10 cellular contexts compared by ENCODE assay signal in the genomic region with DNA sequence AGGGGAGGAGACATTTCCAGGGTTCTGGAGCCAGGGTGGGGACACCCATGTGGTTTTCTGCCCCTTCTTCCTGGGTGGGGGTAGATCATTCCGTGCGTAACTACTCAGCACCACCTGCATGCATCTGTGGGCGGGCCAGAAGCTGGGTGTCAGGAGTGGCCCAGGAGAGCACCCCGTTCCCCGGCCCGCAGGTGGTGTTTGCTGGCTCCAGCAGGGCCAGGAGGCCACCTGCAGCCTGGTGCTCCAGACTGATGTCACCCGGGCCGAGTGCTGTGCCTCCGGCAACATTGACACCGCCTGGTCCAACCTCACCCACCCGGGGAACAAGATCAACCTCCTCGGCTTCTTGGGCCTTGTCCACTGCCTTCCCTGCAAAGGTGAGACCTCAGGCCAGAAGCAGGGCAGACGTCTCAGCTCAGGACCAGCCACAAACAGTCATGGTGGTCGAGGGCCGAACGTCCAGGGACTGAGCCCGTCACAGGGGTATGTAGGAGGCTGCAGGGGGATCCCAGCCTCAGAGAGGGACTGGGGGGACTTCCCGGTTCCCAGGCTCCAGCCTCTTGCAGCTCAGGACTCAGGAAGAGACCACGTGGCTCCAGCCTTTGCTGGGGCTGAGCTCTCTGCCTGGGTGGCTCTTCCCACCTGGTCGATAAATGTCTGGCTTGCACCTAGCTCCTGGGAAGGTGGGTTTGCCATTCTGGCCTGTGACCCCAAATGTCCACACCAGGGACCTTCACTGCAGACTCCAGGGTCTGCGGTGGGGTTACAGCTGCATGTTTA. TPM values are rescaled to one million over a fixed set of nuclear protein-coding genes. Genes with fewer than 3 reads are reported as not detected.
DNase-seq lines count a peak whose midpoint lies in the region; ATAC-seq, FAIRE-seq and TF ChIP-seq lines count a peak whose summit lies in the region.
"Had no signal": no experiment of that assay in that cellular context is flagged by ENCODE, and none has a peak within 500 bp of the region (broad histone marks: within the 10 kb centered on the region; RNA-seq: fewer than 3 reads in every experiment).

No MANE protein-coding gene starts in this region.

- H3K4me1 ChIP-seq in heart left ventricle (peaks cover 4 to 66% (median 24%) of the 10 kb centered on the region in 12 donors), ascending aorta (peaks cover 9 to 21% of the 10 kb centered on the region in 2 donors), HepG2 (ENCODE audit: insufficient read depth, low read length) (peaks cover 62% of the 10 kb centered on the region), uterus (peaks cover 0 to 14% of the 10 kb centered on the region in 2 donors)

- H3K27ac ChIP-seq in heart left ventricle (peak overlapping the region; percentile 83 to 99 (median 95)), ascending aorta (peak overlapping the region; percentile 97 to 98), HepG2 (ENCODE audit: extremely low read length, insufficient read depth, low read length) (no peak overlapping the region), uterus (peak overlapping the region; percentile 77 to 90)

- H3K79me2 ChIP-seq in HepG2 (ENCODE audit: insufficient read depth, low read length): no peaks in the 10 kb centered on the region

- H4K20me1 ChIP-seq in HepG2 (ENCODE audit: insufficient read depth, low read length): no peaks in the 10 kb centered on the region

- H3K4me2 ChIP-seq in HepG2 (ENCODE audit: low read depth, low read length): peak overlapping the region; percentile 88

- intact Hi-C loops in heart left ventricle (cut with DNase I) (no loop called here), Right ventricle myocardium superior (cut with DNase I) (no loop called here), ascending aorta (cut with DNase I) (loop anchor here (1.0 to 10.0 kb wide), 3 partner anchors 14 to 307 kb away; partner anchors contain the start of genes PTBP1, RNF126 and WDR18), HepG2 (cut with micrococcal nuclease; ENCODE audit: unreplicated experiment) (no loop called here), uterus (cut with DNase I; ENCODE audit: low total_unique reads) (no loop called here)

- H3K4me3 Mint-ChIP-seq in activated CD8-positive, alpha-beta memory T cell treated with anti-CD3 and anti-CD28 coated beads, Interleukin-2, amount 10 ng/mL, durations not matched to agents 7 days and 5 days: no peak overlapping the region

- WGBS in heart left ventricle, 4 donors: 47 to 62% (median 51%) methylated on average over 10 to 21 of the region's 21 CpGs
- WGBS in HepG2 (ENCODE audit: low lambda C conversion rate): 100% methylated on average over 1 of the region's 21 CpGs

- in situ Hi-C loops in HepG2 (cut with HindIII; ENCODE audit: extremely low pct_ligation_motif_present, low pct_unique_long_range_greater_than_20kb): no loop called here

- no peaks in the 10 kb centered on the region for H3K36me3 Mint-ChIP-seq in activated CD8-positive, alpha-beta memory T cell treated with anti-CD3 and anti-CD28 coated beads, Interleukin-2, amount 10 ng/mL, durations not matched to agents 7 days and 5 days

- H3K27me3 Mint-ChIP-seq in activated CD8-positive, alpha-beta memory T cell treated with anti-CD3 and anti-CD28 coated beads, Interleukin-2, amount 10 ng/mL, durations not matched to agents 7 days and 5 days: peaks cover 19% of the 10 kb centered on the region

- no peak for ATAC-seq in heart left ventricle
- no peak for ATAC-seq in Right ventricle myocardium superior (ENCODE audit: poor library complexity)
- ATAC-seq in HepG2: 0 out of 3 replicates have a peak, but pooled peaks have one; percentile 3
- ATAC-seq in activated CD8-positive, alpha-beta memory T cell treated with anti-CD3 and anti-CD28 coated beads, Interleukin-2, amount 10 ng/mL, durations not matched to agents 7 days and 5 days: no peak

- H3K9me3 Mint-ChIP-seq in activated CD8-positive, alpha-beta memory T cell treated with anti-CD3 and anti-CD28 coated beads, Interleukin-2, amount 10 ng/mL, durations not matched to agents 7 days and 5 days (ENCODE audit: low read depth): no peaks in the 10 kb centered on the region

- H3K9me3 ChIP-seq in heart left ventricle (no peaks in the 10 kb centered on the region), ascending aorta (no peaks in the 10 kb centered on the region), HepG2 (ENCODE audit: low read length) (no peaks in the 10 kb centered on the region), uterus (no peaks in the 10 kb centered on the region)

- H3K4me1 Mint-ChIP-seq in activated CD8-positive, alpha-beta memory T cell treated with anti-CD3 and anti-CD28 coated beads, Interleukin-2, amount 10 ng/mL, durations not matched to agents 7 days and 5 days: peaks cover 2% of the 10 kb centered on the region

- no peak overlapping the region for H3K27ac Mint-ChIP-seq in activated CD8-positive, alpha-beta memory T cell treated with anti-CD3 and anti-CD28 coated beads, Interleukin-2, amount 10 ng/mL, durations not matched to agents 7 days and 5 days

- peaks cover 0 to 9% (median 3%) of the 10 kb centered on the region in 9 donors for H3K36me3 ChIP-seq in heart left ventricle
- peaks cover 0 to 8% of the 10 kb centered on the region in 2 donors for H3K36me3 ChIP-seq in ascending aorta
- no peaks in the 10 kb centered on the region for H3K36me3 ChIP-seq in HepG2 (replicated peaks in 1 of 2; ENCODE audit: control insufficient read depth in 1 of 2, insufficient read depth in 2 of 2, low read length in 2 of 2)
- no peaks in the 10 kb centered on the region for H3K36me3 ChIP-seq in uterus

- CTCF ChIA-PET in HepG2 (lab: Yijun Ruan, JAX; ENCODE audit: low intra/inter-chr PET ratio, low total read pairs): no interaction called here
- CTCF ChIA-PET in activated CD8-positive, alpha-beta memory T cell treated with anti-CD3 and anti-CD28 coated beads, Interleukin-2, amount 10 ng/mL, durations not matched to agents 7 days and 5 days (lab: Charles Lee): interaction anchor here (0.6 to 0.9 kb wide), 2 partner anchors 94 to 172 kb away, joined by 3 read pairs; no protein-coding TSS in a partner anchor

- TF ChIP-seq CTCF in heart left ventricle (IDR thresholded peaks at IDR 0.05) (no peak), ascending aorta (IDR thresholded peaks at IDR 0.05) (no peak), HepG2 (CRISPR knock-in tag; IDR thresholded peaks at IDR 0.05) (no peak), uterus (IDR thresholded peaks at IDR 0.05) (no peak)

- no peak overlapping the region for H2AFZ ChIP-seq in HepG2 (ENCODE audit: low read length)

- BruUV-seq in HepG2 (replicated peaks; lab: Mats Ljungman, UMichigan): TSS peak; percentile 50

- FAIRE-seq in HepG2 (lab: Jason Lieb, UNC): no peak

- TF ChIP-seq EP300 in HepG2 (IDR thresholded peaks at IDR 0.05; ENCODE audit: low read depth in 2 of 2, low read length in 2 of 2) (no peak), HepG2 (CRISPR knock-in tag; IDR thresholded peaks at IDR 0.05; ENCODE audit: borderline replicate concordance) (no peak)

- POLR2A ChIA-PET in HepG2 (lab: Yijun Ruan, JAX): interaction anchor here (0.7 to 5.3 kb wide), 7 partner anchors 9 to 30 kb away, joined by 3 to 27 read pairs (median 5); partner anchors contain the start of genes PALM and RNF126

- no peak for TF ChIP-seq POLR2A in heart left ventricle (IDR thresholded peaks at IDR 0.05)
- peak in 1 of 2 experiments; percentile 27; a peak in 1 of 4 replicates for TF ChIP-seq POLR2A in HepG2 (IDR thresholded peaks at IDR 0.05; ENCODE audit: insufficient read depth in 1 of 2, low read depth in 2 of 2, low read length in 2 of 2)
- TF ChIP-seq POLR2A in uterus (IDR thresholded peaks at IDR 0.05): no peak

- H3K4me3 ChIP-seq in heart left ventricle: peak overlapping the region; percentile 44 to 87 (median 70)
- peak overlapping the region; percentile 84 to 88 for H3K4me3 ChIP-seq in ascending aorta
- peak overlapping the region in 2 of 3 experiments; percentile 53 to 69; a peak in 3 of 6 replicates for H3K4me3 ChIP-seq in HepG2 (replicated peaks in 1 of 3; ENCODE audit: insufficient read depth in 1 of 3, low read depth in 2 of 3, low read length in 3 of 3)
- H3K4me3 ChIP-seq in uterus: peak overlapping the region; percentile 42 to 63

- H3K27me3 ChIP-seq in heart left ventricle (peaks cover 0 to 19% (median 0%) of the 10 kb centered on the region in 9 donors), ascending aorta (no peaks in the 10 kb centered on the region), HepG2 (ENCODE audit: control insufficient read depth in 1 of 2, insufficient read depth in 2 of 2, low read length in 2 of 2) (peaks cover 0 to 7% of the 10 kb centered on the region in 2 experiments; a peak in 1 of 5 replicates), uterus (no peaks in the 10 kb centered on the region)

- TF ChIP-seq RAD21 in HepG2 (CRISPR knock-in tag; IDR thresholded peaks at IDR 0.05): no peak

- H3K9ac ChIP-seq in HepG2 (ENCODE audit: insufficient read depth, low read depth, low read length): no peak overlapping the region

- DNase-seq in heart left ventricle: no peak
- DNase-seq in Right ventricle myocardium superior: no peak
- DNase-seq in ascending aorta (ENCODE audit: low spot score in 2 of 2): no peak
- DNase-seq in HepG2 (ENCODE audit: low spot score): no peak
- no peak for DNase-seq in uterus
- no peak for DNase-seq in activated CD4-positive, alpha-beta T cell treated with anti-CD3 and anti-CD28 coated beads for 4 hours
- DNase-seq in NCI-H526 treated with DMSO at 0.1 percent for 48 hours (lab: John Stamatoyannopoulos, UW): no peak
- DNase-seq in activated CD8-positive, alpha-beta memory T cell treated with anti-CD3 and anti-CD28 coated beads, Interleukin-2, amount 10 ng/mL, durations not matched to agents 7 days and 5 days: no peak
- DNase-seq: GDM1; stimulated activated CD4-positive, alpha-beta T cell treated with anti-CD3 and anti-CD28 coated beads, Interleukin-4, amount 100 ng/mL, for 4 hours had no signal

RNA-seq across cellular contexts. Expression of gene FSTL3, which starts 1.6 kb away (rescaled TPM):
- total RNA-seq in heart left ventricle (100 to 1,000 TPM in 4 of 9 donors, 10 to 100 TPM in 5; 41.7 to 347 (median 99.9) TPM), Right ventricle myocardium superior (27.4 TPM), ascending aorta (541 TPM), HepG2 (2016; rRNA removed; fragmentation: Illumina TruSeq; extraction: Trizol) (5.8 and 13.5 TPM in 2 replicates), uterus (10 to 100 TPM; 25.3 to 71.7 (median 37.3) TPM)
- polyA plus RNA-seq in heart left ventricle (100 to 1,000 TPM; 131 to 376 TPM), HepG2 (2011; rRNA removed) (15.6 and 30.9 TPM in 2 replicates)
- 3.3 and 3.8 TPM in 2 replicates for total RNA-seq in HepG2 (2016; cell fraction: cytosol; rRNA removed; fragmentation: Illumina TruSeq; extraction: Trizol; ENCODE audit: low read depth)
- total RNA-seq in HepG2 (2016; cell fraction: insoluble cytoplasmic fraction; rRNA removed; fragmentation: Illumina TruSeq; extraction: Trizol): 4.6 and 14.2 TPM in 2 replicates
- 7.0 and 8.2 TPM in 2 replicates for total RNA-seq in HepG2 (2016; cell fraction: membrane; rRNA removed; fragmentation: Illumina TruSeq; extraction: Trizol)
- 11.9 and 15.2 TPM in 2 replicates for total RNA-seq in HepG2 (2016; cell fraction: nucleus; rRNA removed; fragmentation: Illumina TruSeq; extraction: Trizol)
- polyA plus RNA-seq in HepG2 (2011; cell fraction: cytosol; rRNA removed): 24.5 and 32.7 TPM in 2 replicates
- 151 and 166 TPM in 2 replicates for polyA plus RNA-seq in HepG2 (2011; cell fraction: nucleus; rRNA removed)
- 19.0 and 28.0 TPM in 2 replicates for polyA plus RNA-seq in HepG2 (2012)
- 3.1 and 4.0 TPM in 2 replicates for polyA plus RNA-seq in HepG2 (2016; cell fraction: cytosol; fragmentation: Illumina TruSeq; extraction: Trizol; ENCODE audit: low read depth)
- 6.4 and 7.0 TPM in 2 replicates for polyA plus RNA-seq in HepG2 (2016; cell fraction: insoluble cytoplasmic fraction; fragmentation: Illumina TruSeq; extraction: Trizol; ENCODE audit: low read depth)
- polyA plus RNA-seq in HepG2 (2016; cell fraction: membrane; fragmentation: Illumina TruSeq; extraction: Trizol; ENCODE audit: low read depth): 5.8 and 6.2 TPM in 2 replicates
- 30.9 and 40.0 TPM in 2 replicates for polyA plus RNA-seq in HepG2 (2016; cell fraction: nucleus; fragmentation: Illumina TruSeq; extraction: Trizol; ENCODE audit: insufficient read depth, low read depth)
- 28.2 and 70.2 TPM in 2 replicates for polyA minus RNA-seq in HepG2 (2011; rRNA and poly(A)+ RNA removed; ENCODE audit: low replicate concordance)
- 10.6 and 21.0 TPM in 2 replicates for polyA minus RNA-seq in HepG2 (2011; cell fraction: cytosol; rRNA and poly(A)+ RNA removed)
- polyA minus RNA-seq in HepG2 (2011; cell fraction: nucleus; rRNA and poly(A)+ RNA removed): 6.8 and 7.9 TPM in 2 replicates
- 1 to 10 TPM; 2.2 to 3.1 TPM for total RNA-seq in activated CD8-positive, alpha-beta memory T cell treated with anti-CD3 and anti-CD28 coated beads, Interleukin-2, amount 10 ng/mL, durations not matched to agents 7 days and 5 days

RNA-seq across cellular contexts. Expression of gene RNF126, which starts 14.8 kb away (rescaled TPM):
- total RNA-seq in heart left ventricle (100 to 1,000 TPM in 1 of 9 donors, 10 to 100 TPM in 8; 21.6 to 105 (median 29.4) TPM), Right ventricle myocardium superior (21.2 TPM), ascending aorta (39.0 TPM), HepG2 (2016; rRNA removed; fragmentation: Illumina TruSeq; extraction: Trizol) (18.5 and 34.0 TPM in 2 replicates), uterus (10 to 100 TPM in 3 of 4 donors, 1 to 10 TPM in 1; 9.5 to 44.3 (median 18.2) TPM)
- polyA plus RNA-seq in heart left ventricle (10 to 100 TPM; 23.5 to 45.2 TPM), HepG2 (2011; rRNA removed) (23.2 and 24.6 TPM in 2 replicates)
- total RNA-seq in HepG2 (2016; cell fraction: cytosol; rRNA removed; fragmentation: Illumina TruSeq; extraction: Trizol; ENCODE audit: low read depth): 60.7 and 62.9 TPM in 2 replicates
- total RNA-seq in HepG2 (2016; cell fraction: insoluble cytoplasmic fraction; rRNA removed; fragmentation: Illumina TruSeq; extraction: Trizol): 14.0 and 32.5 TPM in 2 replicates
- 51.8 and 70.5 TPM in 2 replicates for total RNA-seq in HepG2 (2016; cell fraction: membrane; rRNA removed; fragmentation: Illumina TruSeq; extraction: Trizol)
- total RNA-seq in HepG2 (2016; cell fraction: nucleus; rRNA removed; fragmentation: Illumina TruSeq; extraction: Trizol): 20.4 and 26.7 TPM in 2 replicates
- 21.4 and 33.6 TPM in 2 replicates for polyA plus RNA-seq in HepG2 (2011; cell fraction: cytosol; rRNA removed)
- polyA plus RNA-seq in HepG2 (2011; cell fraction: nucleus; rRNA removed): 96.9 and 98.7 TPM in 2 replicates
- polyA plus RNA-seq in HepG2 (2012): 47.4 and 51.2 TPM in 2 replicates
- polyA plus RNA-seq in HepG2 (2016; cell fraction: cytosol; fragmentation: Illumina TruSeq; extraction: Trizol; ENCODE audit: low read depth): 83.7 and 90.8 TPM in 2 replicates
- polyA plus RNA-seq in HepG2 (2016; cell fraction: insoluble cytoplasmic fraction; fragmentation: Illumina TruSeq; extraction: Trizol; ENCODE audit: low read depth): 29.9 and 39.9 TPM in 2 replicates
- 79.7 and 88.6 TPM in 2 replicates for polyA plus RNA-seq in HepG2 (2016; cell fraction: membrane; fragmentation: Illumina TruSeq; extraction: Trizol; ENCODE audit: low read depth)
- polyA plus RNA-seq in HepG2 (2016; cell fraction: nucleus; fragmentation: Illumina TruSeq; extraction: Trizol; ENCODE audit: insufficient read depth, low read depth): 75.9 and 77.0 TPM in 2 replicates
- polyA minus RNA-seq in HepG2 (2011; rRNA and poly(A)+ RNA removed; ENCODE audit: low replicate concordance): 10.7 and 26.6 TPM in 2 replicates
- 18.3 and 21.9 TPM in 2 replicates for polyA minus RNA-seq in HepG2 (2011; cell fraction: cytosol; rRNA and poly(A)+ RNA removed)
- 28.0 and 36.3 TPM in 2 replicates for polyA minus RNA-seq in HepG2 (2011; cell fraction: nucleus; rRNA and poly(A)+ RNA removed)
- 10 to 100 TPM; 76.9 to 83.0 TPM for total RNA-seq in activated CD8-positive, alpha-beta memory T cell treated with anti-CD3 and anti-CD28 coated beads, Interleukin-2, amount 10 ng/mL, durations not matched to agents 7 days and 5 days

RNA-seq across cellular contexts. Expression of gene PRSS57, which starts 17.5 kb away (rescaled TPM):
- total RNA-seq in heart left ventricle: not detected
- not detected for polyA plus RNA-seq in heart left ventricle
- not detected for total RNA-seq in Right ventricle myocardium superior
- not detected for total RNA-seq in ascending aorta
- total RNA-seq in HepG2 (2016; rRNA removed; fragmentation: Illumina TruSeq; extraction: Trizol): not detected in 2 replicates
- total RNA-seq in HepG2 (2016; cell fraction: cytosol; rRNA removed; fragmentation: Illumina TruSeq; extraction: Trizol; ENCODE audit: low read depth): not detected in 2 replicates
- total RNA-seq in HepG2 (2016; cell fraction: insoluble cytoplasmic fraction; rRNA removed; fragmentation: Illumina TruSeq; extraction: Trizol): not detected in 2 replicates
- total RNA-seq in HepG2 (2016; cell fraction: membrane; rRNA removed; fragmentation: Illumina TruSeq; extraction: Trizol): not detected in 2 replicates
- not detected in 2 replicates for total RNA-seq in HepG2 (2016; cell fraction: nucleus; rRNA removed; fragmentation: Illumina TruSeq; extraction: Trizol)
- 0.12 and 0.20 TPM in 2 replicates for polyA plus RNA-seq in HepG2 (2011; rRNA removed)
- 0.10 and 0.20 TPM in 2 replicates for polyA plus RNA-seq in HepG2 (2011; cell fraction: cytosol; rRNA removed)
- not detected in 2 replicates for polyA plus RNA-seq in HepG2 (2011; cell fraction: nucleus; rRNA removed)
- 0.13 and 0.16 TPM in 2 replicates for polyA plus RNA-seq in HepG2 (2012)
- polyA plus RNA-seq in HepG2 (2016; cell fraction: cytosol; fragmentation: Illumina TruSeq; extraction: Trizol; ENCODE audit: low read depth): not detected in 2 replicates
- not detected in 2 replicates for polyA plus RNA-seq in HepG2 (2016; cell fraction: insoluble cytoplasmic fraction; fragmentation: Illumina TruSeq; extraction: Trizol; ENCODE audit: low read depth)
- not detected in 2 replicates for polyA plus RNA-seq in HepG2 (2016; cell fraction: membrane; fragmentation: Illumina TruSeq; extraction: Trizol; ENCODE audit: low read depth)
- polyA plus RNA-seq in HepG2 (2016; cell fraction: nucleus; fragmentation: Illumina TruSeq; extraction: Trizol; ENCODE audit: insufficient read depth, low read depth): not detected in 2 replicates
- not detected in 2 replicates for polyA minus RNA-seq in HepG2 (2011; rRNA and poly(A)+ RNA removed; ENCODE audit: low replicate concordance)
- not detected in 2 replicates for polyA minus RNA-seq in HepG2 (2011; cell fraction: cytosol; rRNA and poly(A)+ RNA removed)
- polyA minus RNA-seq in HepG2 (2011; cell fraction: nucleus; rRNA and poly(A)+ RNA removed): not detected in 2 replicates
- total RNA-seq in uterus: not detected
- under 1 TPM in 1 of 2 experiments, not detected in 1; 0.59 TPM for total RNA-seq in activated CD8-positive, alpha-beta memory T cell treated with anti-CD3 and anti-CD28 coated beads, Interleukin-2, amount 10 ng/mL, durations not matched to agents 7 days and 5 days

RNA-seq across cellular contexts. Expression of gene PALM, which starts 30.9 kb away (rescaled TPM):
- 10 to 100 TPM; 13.5 to 42.3 (median 23.3) TPM for total RNA-seq in heart left ventricle
- polyA plus RNA-seq in heart left ventricle: 10 to 100 TPM; 15.7 to 23.8 TPM
- 32.9 TPM for total RNA-seq in Right ventricle myocardium superior
- total RNA-seq in ascending aorta: 107 TPM
- 9.7 and 10.8 TPM in 2 replicates for total RNA-seq in HepG2 (2016; rRNA removed; fragmentation: Illumina TruSeq; extraction: Trizol)
- 8.3 and 10.1 TPM in 2 replicates for total RNA-seq in HepG2 (2016; cell fraction: cytosol; rRNA removed; fragmentation: Illumina TruSeq; extraction: Trizol; ENCODE audit: low read depth)
- total RNA-seq in HepG2 (2016; cell fraction: insoluble cytoplasmic fraction; rRNA removed; fragmentation: Illumina TruSeq; extraction: Trizol): 6.4 and 11.8 TPM in 2 replicates
- total RNA-seq in HepG2 (2016; cell fraction: membrane; rRNA removed; fragmentation: Illumina TruSeq; extraction: Trizol): 16.6 and 19.9 TPM in 2 replicates
- 6.7 and 6.9 TPM in 2 replicates for total RNA-seq in HepG2 (2016; cell fraction: nucleus; rRNA removed; fragmentation: Illumina TruSeq; extraction: Trizol)
- 4.0 and 5.4 TPM in 2 replicates for polyA plus RNA-seq in HepG2 (2011; rRNA removed)
- 3.7 and 4.7 TPM in 2 replicates for polyA plus RNA-seq in HepG2 (2011; cell fraction: cytosol; rRNA removed)
- 6.0 and 7.8 TPM in 2 replicates for polyA plus RNA-seq in HepG2 (2011; cell fraction: nucleus; rRNA removed)
- polyA plus RNA-seq in HepG2 (2012): 12.4 and 19.1 TPM in 2 replicates
- polyA plus RNA-seq in HepG2 (2016; cell fraction: cytosol; fragmentation: Illumina TruSeq; extraction: Trizol; ENCODE audit: low read depth): 9.4 and 11.9 TPM in 2 replicates
- 15.1 and 19.3 TPM in 2 replicates for polyA plus RNA-seq in HepG2 (2016; cell fraction: insoluble cytoplasmic fraction; fragmentation: Illumina TruSeq; extraction: Trizol; ENCODE audit: low read depth)
- 19.1 and 21.1 TPM in 2 replicates for polyA plus RNA-seq in HepG2 (2016; cell fraction: membrane; fragmentation: Illumina TruSeq; extraction: Trizol; ENCODE audit: low read depth)
- 18.9 and 19.6 TPM in 2 replicates for polyA plus RNA-seq in HepG2 (2016; cell fraction: nucleus; fragmentation: Illumina TruSeq; extraction: Trizol; ENCODE audit: insufficient read depth, low read depth)
- polyA minus RNA-seq in HepG2 (2011; rRNA and poly(A)+ RNA removed; ENCODE audit: low replicate concordance): 1.1 and 5.2 TPM in 2 replicates
- 5.4 and 5.6 TPM in 2 replicates for polyA minus RNA-seq in HepG2 (2011; cell fraction: cytosol; rRNA and poly(A)+ RNA removed)
- 2.2 TPM in 2 replicates for polyA minus RNA-seq in HepG2 (2011; cell fraction: nucleus; rRNA and poly(A)+ RNA removed)
- total RNA-seq in uterus: 10 to 100 TPM; 12.6 to 91.0 (median 42.2) TPM
- not detected for total RNA-seq in activated CD8-positive, alpha-beta memory T cell treated with anti-CD3 and anti-CD28 coated beads, Interleukin-2, amount 10 ng/mL, durations not matched to agents 7 days and 5 days

RNA-seq across cellular contexts. Expression of gene FGF22, which starts 38.1 kb away (rescaled TPM):
- total RNA-seq in heart left ventricle (under 1 TPM in 3 of 9 donors, not detected in 6; 0.16 to 0.36 (median 0.20) TPM), Right ventricle myocardium superior (not detected), ascending aorta (not detected), HepG2 (2016; rRNA removed; fragmentation: Illumina TruSeq; extraction: Trizol) (0.24 TPM in 1 of 2 replicates, not detected in the other), uterus (1 to 10 TPM in 1 of 4 donors, not detected in 3; 1.4 TPM)
- polyA plus RNA-seq in heart left ventricle (under 1 TPM; 0.07 to 0.11 TPM), HepG2 (2011; rRNA removed) (0.07 TPM in 1 of 2 replicates, not detected in the other)
- not detected in 2 replicates for total RNA-seq in HepG2 (2016; cell fraction: cytosol; rRNA removed; fragmentation: Illumina TruSeq; extraction: Trizol; ENCODE audit: low read depth)
- 0.09 TPM in 1 of 2 replicates, not detected in the other for total RNA-seq in HepG2 (2016; cell fraction: insoluble cytoplasmic fraction; rRNA removed; fragmentation: Illumina TruSeq; extraction: Trizol)
- total RNA-seq in HepG2 (2016; cell fraction: membrane; rRNA removed; fragmentation: Illumina TruSeq; extraction: Trizol): 0.17 and 0.19 TPM in 2 replicates
- total RNA-seq in HepG2 (2016; cell fraction: nucleus; rRNA removed; fragmentation: Illumina TruSeq; extraction: Trizol): not detected in 2 replicates
- polyA plus RNA-seq in HepG2 (2011; cell fraction: cytosol; rRNA removed): not detected in 2 replicates
- not detected in 2 replicates for polyA plus RNA-seq in HepG2 (2011; cell fraction: nucleus; rRNA removed)
- polyA plus RNA-seq in HepG2 (2012): 0.09 and 0.27 TPM in 2 replicates
- polyA plus RNA-seq in HepG2 (2016; cell fraction: cytosol; fragmentation: Illumina TruSeq; extraction: Trizol; ENCODE audit: low read depth): 0.08 and 0.16 TPM in 2 replicates
- polyA plus RNA-seq in HepG2 (2016; cell fraction: insoluble cytoplasmic fraction; fragmentation: Illumina TruSeq; extraction: Trizol; ENCODE audit: low read depth): not detected in 2 replicates
- polyA plus RNA-seq in HepG2 (2016; cell fraction: membrane; fragmentation: Illumina TruSeq; extraction: Trizol; ENCODE audit: low read depth): 0.13 TPM in 1 of 2 replicates, not detected in the other
- polyA plus RNA-seq in HepG2 (2016; cell fraction: nucleus; fragmentation: Illumina TruSeq; extraction: Trizol; ENCODE audit: insufficient read depth, low read depth): 0.33 TPM in 1 of 2 replicates, not detected in the other
- not detected in 2 replicates for polyA minus RNA-seq in HepG2 (2011; rRNA and poly(A)+ RNA removed; ENCODE audit: low replicate concordance)
- not detected in 2 replicates for polyA minus RNA-seq in HepG2 (2011; cell fraction: cytosol; rRNA and poly(A)+ RNA removed)
- not detected in 2 replicates for polyA minus RNA-seq in HepG2 (2011; cell fraction: nucleus; rRNA and poly(A)+ RNA removed)
- total RNA-seq in activated CD8-positive, alpha-beta memory T cell treated with anti-CD3 and anti-CD28 coated beads, Interleukin-2, amount 10 ng/mL, durations not matched to agents 7 days and 5 days: not detected
